8 cellular contexts compared by ENCODE assay signal in the genomic region with DNA sequence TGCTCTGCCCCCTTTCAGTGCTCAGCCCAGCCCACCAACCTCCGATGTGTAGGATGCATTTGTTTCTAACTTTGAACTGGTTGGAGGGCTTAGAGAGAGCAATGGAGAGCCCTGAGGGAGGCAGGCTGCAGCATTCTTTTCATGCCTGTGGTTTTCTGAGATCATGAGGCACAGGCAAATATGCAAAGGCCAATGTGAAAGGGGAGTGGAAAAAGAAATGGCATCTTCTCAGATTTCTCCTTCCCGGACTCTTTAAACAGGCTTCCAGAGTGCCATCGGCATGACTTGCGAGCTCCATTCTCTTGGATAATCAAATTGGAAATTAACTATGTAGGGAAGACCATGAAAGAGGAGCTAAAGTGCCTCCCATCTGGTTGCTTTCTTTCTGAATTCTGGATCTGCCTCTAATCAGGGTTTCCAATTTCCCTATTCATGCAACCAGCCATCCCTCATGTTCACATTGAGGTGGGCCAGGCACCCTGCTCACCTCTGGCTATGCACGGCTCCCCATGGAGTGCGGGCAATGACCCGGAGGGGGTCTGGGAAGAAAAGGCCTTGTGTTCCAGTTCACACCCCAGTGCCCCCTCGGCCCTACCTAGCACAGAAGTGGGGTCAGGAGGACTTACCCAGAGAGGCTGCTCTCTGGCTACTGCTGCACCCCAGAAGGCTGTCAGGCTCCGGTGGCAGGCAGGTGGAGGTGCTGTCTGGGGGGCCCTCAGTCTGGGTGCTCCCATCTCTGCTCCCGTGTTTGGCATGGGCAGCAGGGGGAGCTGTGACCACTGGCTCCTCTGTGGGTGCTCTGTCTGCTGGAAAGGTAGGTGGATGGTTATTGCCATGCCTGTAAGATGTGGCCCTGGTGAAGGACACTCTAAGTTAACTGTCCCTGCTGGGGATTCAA. TPM values are rescaled to one million over a fixed set of nuclear protein-coding genes. Genes with fewer than 3 reads are reported as not detected.
DNase-seq lines count a peak whose midpoint lies in the region; ATAC-seq, FAIRE-seq and TF ChIP-seq lines count a peak whose summit lies in the region.

No MANE protein-coding gene starts in this region.

- H3K27ac ChIP-seq in keratinocyte (ENCODE audit: control insufficient read depth, insufficient read depth, low read length) (peak overlapping the region; percentile 55), substantia nigra (ENCODE audit: low read depth, low read length, poor library complexity, severe bottlenecking) (peak overlapping the region; percentile 100)

- H2AFZ ChIP-seq in keratinocyte (ENCODE audit: control insufficient read depth, low read length): no peak overlapping the region

- H3K9me1 ChIP-seq in keratinocyte (ENCODE audit: control insufficient read depth, extremely low read depth, insufficient read depth, low read length): peaks cover 3% of the 10 kb centered on the region

- DNase-seq in ELR (ENCODE audit: low read depth) (peak; percentile 98), astrocyte of the spinal cord (ENCODE audit: low read depth, low spot score) (peak; percentile 97), keratinocyte (ENCODE audit: low read depth, low spot score) (no peak), substantia nigra (lab: John Stamatoyannopoulos, UW) (peak in 4 of 49 donors; percentile 20 to 24 (median 22)), occipital lobe (lab: John Stamatoyannopoulos, UW) (no peak)

- peak; percentile 96 for FAIRE-seq in keratinocyte (lab: Jason Lieb, UNC)

- TF ChIP-seq EP300 in Ishikawa (IDR thresholded peaks at IDR 0.05; ENCODE audit: borderline replicate concordance): peak; percentile 97

- H3K4me3 ChIP-seq in astrocyte of the spinal cord (ENCODE audit: low read depth, low read length) (no peak overlapping the region), keratinocyte (ENCODE audit: control insufficient read depth in 2 of 3, extremely low read depth in 1 of 3, insufficient read depth in 2 of 3, low read depth in 1 of 3, low read length in 3 of 3) (peak overlapping the region in 1 of 3 experiments; percentile 16)

- TF ChIP-seq CTCF in astrocyte of the spinal cord (IDR thresholded peaks at IDR 0.05; ENCODE audit: low read depth, low read length) (peak; percentile 48), keratinocyte (optimal IDR thresholded peaks at IDR 0.05 in 1 of 3, IDR thresholded peaks at IDR 0.05 in 1 of 3, conservative IDR thresholded peaks at IDR 0.05 in 1 of 3; ENCODE audit: extremely low read depth in 1 of 3, insufficient read depth in 2 of 3, low read length in 3 of 3) (peak in 2 of 3 experiments; percentile 46 to 57)

- peaks cover 49% of the 10 kb centered on the region for H3K79me2 ChIP-seq in keratinocyte (ENCODE audit: control insufficient read depth, insufficient read depth, low read length)

- no peaks in the 10 kb centered on the region for H3K27me3 ChIP-seq in keratinocyte (ENCODE audit: control insufficient read depth, extremely low read depth, insufficient read depth, low read length)

- no peak for ATAC-seq in HG02763 (IDR thresholded peaks at IDR 0.05; ENCODE audit: unreplicated experiment)
- no peak for ATAC-seq in HG03039 (IDR thresholded peaks at IDR 0.05; ENCODE audit: unreplicated experiment)

- TF ChIP-seq RAD21 in Ishikawa (IDR thresholded peaks at IDR 0.05; ENCODE audit: low read depth): peak; percentile 48; the same call in 1 of the 2 replicates

- peaks cover 57 to 79% of the 10 kb centered on the region in 2 experiments for H3K36me3 ChIP-seq in keratinocyte (ENCODE audit: control insufficient read depth in 2 of 2, extremely low read depth in 1 of 2, insufficient read depth in 2 of 2, low read length in 2 of 2)

- no peaks in the 10 kb centered on the region for H4K20me1 ChIP-seq in keratinocyte (ENCODE audit: control insufficient read depth, extremely low read depth, insufficient read depth, low read length)

- peak overlapping the region; percentile 45 for H3K9ac ChIP-seq in keratinocyte (ENCODE audit: control insufficient read depth, extremely low read depth, insufficient read depth, low read length)

- no peaks in the 10 kb centered on the region for H3K9me3 ChIP-seq in keratinocyte (ENCODE audit: control insufficient read depth, low read depth, low read length)

- peak overlapping the region; percentile 60 for H3K4me2 ChIP-seq in keratinocyte (ENCODE audit: control insufficient read depth, extremely low read depth, insufficient read depth, low read depth, low read length)

- in situ Hi-C loops in astrocyte of the spinal cord (cut with HindIII; ENCODE audit: low sequenced_read_pairs): no loop called here

- H3K4me1 ChIP-seq in keratinocyte (ENCODE audit: control insufficient read depth, extremely low read depth, insufficient read depth, low read length): peaks cover 70% of the 10 kb centered on the region

- dilution Hi-C loops in keratinocyte (cut with MboI; ENCODE audit: extremely low pct_ligation_motif_present, low sequenced_read_pairs): no loop called here

TF ChIP-seq in Ishikawa, 13 proteins besides CTCF, POLR2A, EP300 and RAD21:
- TF ChIP-seq NFIC (IDR thresholded peaks at IDR 0.05) (peak; percentile 57), CEBPB (IDR thresholded peaks at IDR 0.05) (no peak), FOXM1 (IDR thresholded peaks at IDR 0.05; ENCODE audit: borderline replicate concordance, low read depth) (peak; percentile 92), ZBTB7A (IDR thresholded peaks at IDR 0.05; ENCODE audit: low read depth) (peak; percentile 92), TCF12 (IDR thresholded peaks at IDR 0.05; ENCODE audit: low read depth) (peak; percentile 94), YY1 (IDR thresholded peaks at IDR 0.05; ENCODE audit: low read depth) (peak; percentile 9; the same call in 1 of the 2 replicates), TEAD4 (IDR thresholded peaks at IDR 0.05) (peak; percentile 99), CREB1 (IDR thresholded peaks at IDR 0.05; ENCODE audit: low read depth) (no peak), EGR1 (IDR thresholded peaks at IDR 0.05) (no peak)
- TF ChIP-seq, protein P1, sequence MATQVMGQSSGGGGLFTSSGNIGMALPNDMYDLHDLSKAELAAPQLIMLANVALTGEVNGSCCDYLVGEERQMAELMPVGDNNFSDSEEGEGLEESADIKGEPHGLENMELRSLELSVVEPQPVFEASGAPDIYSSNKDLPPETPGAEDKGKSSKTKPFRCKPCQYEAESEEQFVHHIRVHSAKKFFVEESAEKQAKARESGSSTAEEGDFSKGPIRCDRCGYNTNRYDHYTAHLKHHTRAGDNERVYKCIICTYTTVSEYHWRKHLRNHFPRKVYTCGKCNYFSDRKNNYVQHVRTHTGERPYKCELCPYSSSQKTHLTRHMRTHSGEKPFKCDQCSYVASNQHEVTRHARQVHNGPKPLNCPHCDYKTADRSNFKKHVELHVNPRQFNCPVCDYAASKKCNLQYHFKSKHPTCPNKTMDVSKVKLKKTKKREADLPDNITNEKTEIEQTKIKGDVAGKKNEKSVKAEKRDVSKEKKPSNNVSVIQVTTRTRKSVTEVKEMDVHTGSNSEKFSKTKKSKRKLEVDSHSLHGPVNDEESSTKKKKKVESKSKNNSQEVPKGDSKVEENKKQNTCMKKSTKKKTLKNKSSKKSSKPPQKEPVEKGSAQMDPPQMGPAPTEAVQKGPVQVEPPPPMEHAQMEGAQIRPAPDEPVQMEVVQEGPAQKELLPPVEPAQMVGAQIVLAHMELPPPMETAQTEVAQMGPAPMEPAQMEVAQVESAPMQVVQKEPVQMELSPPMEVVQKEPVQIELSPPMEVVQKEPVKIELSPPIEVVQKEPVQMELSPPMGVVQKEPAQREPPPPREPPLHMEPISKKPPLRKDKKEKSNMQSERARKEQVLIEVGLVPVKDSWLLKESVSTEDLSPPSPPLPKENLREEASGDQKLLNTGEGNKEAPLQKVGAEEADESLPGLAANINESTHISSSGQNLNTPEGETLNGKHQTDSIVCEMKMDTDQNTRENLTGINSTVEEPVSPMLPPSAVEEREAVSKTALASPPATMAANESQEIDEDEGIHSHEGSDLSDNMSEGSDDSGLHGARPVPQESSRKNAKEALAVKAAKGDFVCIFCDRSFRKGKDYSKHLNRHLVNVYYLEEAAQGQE (IDR thresholded peaks at IDR 0.05; ENCODE audit: low read depth): no peak
- TF ChIP-seq, protein P2, sequence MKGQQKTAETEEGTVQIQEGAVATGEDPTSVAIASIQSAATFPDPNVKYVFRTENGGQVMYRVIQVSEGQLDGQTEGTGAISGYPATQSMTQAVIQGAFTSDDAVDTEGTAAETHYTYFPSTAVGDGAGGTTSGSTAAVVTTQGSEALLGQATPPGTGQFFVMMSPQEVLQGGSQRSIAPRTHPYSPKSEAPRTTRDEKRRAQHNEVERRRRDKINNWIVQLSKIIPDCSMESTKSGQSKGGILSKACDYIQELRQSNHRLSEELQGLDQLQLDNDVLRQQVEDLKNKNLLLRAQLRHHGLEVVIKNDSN (IDR thresholded peaks at IDR 0.05): peak; percentile 61

RNA-seq across cellular contexts. Expression of a gene that starts 16.1 kb away (rescaled TPM):
- 39.8 to 57.2 TPM (median 45.6 TPM) in 3 replicates for polyA plus RNA-seq in keratinocyte
- 52.7 TPM for polyA plus RNA-seq in keratinocyte (2011; ENCODE audit: low read depth)
- polyA plus RNA-seq in keratinocyte (2011; cell fraction: cytosol; rRNA removed): 30.8 and 32.5 TPM in 2 replicates
- 88.6 and 88.9 TPM in 2 replicates for polyA plus RNA-seq in keratinocyte (2011; cell fraction: nucleus; rRNA removed)
- polyA plus RNA-seq in keratinocyte (2012; ENCODE audit: low replicate concordance): 44.4 and 81.4 TPM in 2 replicates
- 49.8 to 105 TPM (median 62.0 TPM) in 3 replicates for polyA minus RNA-seq in keratinocyte
- 64.5 TPM for polyA minus RNA-seq in keratinocyte (2011; cell fraction: cytosol; rRNA and poly(A)+ RNA removed)
- 82.0 and 84.4 TPM in 2 replicates for polyA minus RNA-seq in keratinocyte (2011; cell fraction: nucleus; rRNA and poly(A)+ RNA removed)
- total RNA-seq in occipital lobe: 73.8 TPM

Comparison
In these comparisons a context has a peak if more than half of its experiments do, and no peak if none do; other contexts are left out.
1. DNase-seq: peak in ELR (single experiment) and astrocyte of the spinal cord (single experiment); none in keratinocyte (single experiment) and occipital lobe (single experiment).